24 cellular contexts compared by ENCODE assay signal in the genomic region with DNA sequence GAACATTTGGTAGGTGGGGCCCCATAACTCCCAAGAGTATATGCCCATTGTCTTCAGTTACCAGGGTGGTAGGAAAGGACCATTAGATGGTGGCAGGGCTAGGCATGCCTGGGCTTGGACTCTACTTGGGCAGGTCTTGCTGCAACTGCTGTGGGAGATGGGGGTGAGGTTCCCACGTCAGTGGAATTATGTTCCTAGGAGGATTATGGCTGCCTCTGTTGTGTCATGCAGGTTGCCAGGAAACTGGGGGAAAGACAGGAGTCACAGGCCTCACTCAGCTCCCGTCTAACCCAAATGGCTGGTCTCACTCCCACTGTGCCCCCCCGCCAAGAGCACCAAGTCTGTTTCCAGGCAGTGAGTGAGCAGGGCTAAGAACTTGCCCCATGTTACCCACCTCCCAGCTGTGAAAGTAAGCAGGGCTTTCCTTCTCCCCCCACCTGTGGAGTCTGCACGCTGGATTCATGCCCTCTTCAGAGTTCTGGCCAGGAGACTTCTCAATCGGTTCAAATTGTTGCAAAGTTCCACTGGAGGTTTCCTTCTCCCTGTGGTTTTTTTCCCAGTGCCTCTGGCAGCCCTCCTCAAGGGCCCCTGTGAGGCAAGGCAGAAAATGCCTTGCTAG.
DNase-seq lines count a peak whose midpoint lies in the region; ATAC-seq and TF ChIP-seq lines count a peak whose summit lies in the region.
"Had no signal": no experiment of that assay in that cellular context is flagged by ENCODE, and none has a peak within 500 bp of the region (broad histone marks: within the 10 kb centered on the region; RNA-seq: fewer than 3 reads in every experiment).

No MANE protein-coding gene starts in this region.

- CTCF ChIA-PET in activated naive CD4-positive, alpha-beta T cell treated with anti-CD3 and anti-CD28 coated beads, Interleukin-2, amount 10 ng/mL, durations not matched to agents 7 days and 5 days (lab: Charles Lee): no interaction called here

- peaks cover 7% of the 10 kb centered on the region for H3K4me1 Mint-ChIP-seq in activated naive CD4-positive, alpha-beta T cell treated with anti-CD3 and anti-CD28 coated beads, Interleukin-2, amount 10 ng/mL, durations not matched to agents 7 days and 5 days
- H3K4me1 Mint-ChIP-seq in chondrocyte (ENCODE audit: low read depth): no peaks in the 10 kb centered on the region
- no peaks in the 10 kb centered on the region for H3K4me1 Mint-ChIP-seq in activated naive CD8-positive, alpha-beta T cell treated with anti-CD3 and anti-CD28 coated beads, Interleukin-2, amount 50 U/mL, for 24 hours
- H3K4me1 Mint-ChIP-seq: CD14-positive monocyte had no signal

- no peak for ATAC-seq in upper lobe of right lung
- no peak for ATAC-seq in activated naive CD8-positive, alpha-beta T cell treated with anti-CD3 and anti-CD28 coated beads, Interleukin-2, amount 50 U/mL, for 24 hours
- ATAC-seq in GM21529 (IDR thresholded peaks at IDR 0.05; ENCODE audit: unreplicated experiment): no peak
- ATAC-seq: HCT116 had no signal

- intact Hi-C loops in upper lobe of right lung (cut with DNase I): no loop called here

- no peaks in the 10 kb centered on the region for H3K36me3 ChIP-seq in upper lobe of right lung
- H3K36me3 ChIP-seq: BE2C had no signal

- H3K36me3 Mint-ChIP-seq in activated naive CD4-positive, alpha-beta T cell treated with anti-CD3 and anti-CD28 coated beads, Interleukin-2, amount 10 ng/mL, durations not matched to agents 7 days and 5 days: peaks cover 16% of the 10 kb centered on the region
- H3K36me3 Mint-ChIP-seq in chondrocyte (ENCODE audit: low read depth): peaks cover 11% of the 10 kb centered on the region
- H3K36me3 Mint-ChIP-seq in activated naive CD8-positive, alpha-beta T cell treated with anti-CD3 and anti-CD28 coated beads, Interleukin-2, amount 50 U/mL, for 24 hours (ENCODE audit: low read depth): peaks cover 32% of the 10 kb centered on the region

- H3K4me3 ChIP-seq in upper lobe of right lung: no peak overlapping the region
- H3K4me3 ChIP-seq: PC-9 had no signal

- H3K4me3 Mint-ChIP-seq in activated naive CD4-positive, alpha-beta T cell treated with anti-CD3 and anti-CD28 coated beads, Interleukin-2, amount 10 ng/mL, durations not matched to agents 7 days and 5 days: no peak overlapping the region
- H3K4me3 Mint-ChIP-seq in chondrocyte (ENCODE audit: unreplicated experiment): no peak overlapping the region
- no peak overlapping the region for H3K4me3 Mint-ChIP-seq in activated naive CD8-positive, alpha-beta T cell treated with anti-CD3 and anti-CD28 coated beads, Interleukin-2, amount 50 U/mL, for 24 hours
- H3K4me3 Mint-ChIP-seq: CD14-positive monocyte; CD8-positive, alpha-beta memory T cell had no signal

- no peaks in the 10 kb centered on the region for H3K4me1 ChIP-seq in upper lobe of right lung
- H3K4me1 ChIP-seq: BE2C had no signal

- TF ChIP-seq CTCF in chondrocyte (IDR thresholded peaks at IDR 0.05) (no peak), upper lobe of right lung (IDR thresholded peaks at IDR 0.05) (no peak)

- H3K27ac Mint-ChIP-seq in activated naive CD4-positive, alpha-beta T cell treated with anti-CD3 and anti-CD28 coated beads, Interleukin-2, amount 10 ng/mL, durations not matched to agents 7 days and 5 days: peak overlapping the region; percentile 47
- no peak overlapping the region for H3K27ac Mint-ChIP-seq in chondrocyte (ENCODE audit: unreplicated experiment)
- no peak overlapping the region for H3K27ac Mint-ChIP-seq in activated naive CD8-positive, alpha-beta T cell treated with anti-CD3 and anti-CD28 coated beads, Interleukin-2, amount 50 U/mL, for 24 hours
- H3K27ac Mint-ChIP-seq: CD14-positive monocyte had no signal

- no peak for DNase-seq in activated naive CD4-positive, alpha-beta T cell treated with anti-CD3 and anti-CD28 coated beads, Interleukin-2, amount 10 ng/mL, durations not matched to agents 7 days and 5 days
- no peak for DNase-seq in activated naive CD4-positive, alpha-beta T cell treated with Interleukin-2 at 50 U/mL for 16 hours
- DNase-seq in NCI-H2171 (lab: John Stamatoyannopoulos, UW) (peak; percentile 27), chondrocyte (ENCODE audit: low spot score) (peak; percentile 29), upper lobe of right lung (peak; percentile 40)
- DNase-seq in activated naive CD8-positive, alpha-beta T cell treated with anti-CD3 and anti-CD28 coated beads, Interleukin-2, amount 50 U/mL, for 24 hours: no peak
- DNase-seq: ACHN; BE2C; CD8-positive, alpha-beta memory T cell; DMS 273 treated with DMSO at 0.1 percent for 48 hours; DMS79; GF-D8; NCI-H1092; NCI-H1417 treated with DMSO at 0.1 percent for 48 hours; NCI-H187; NCI-H2081 treated with DMSO at 0.1 percent for 48 hours; NCI-H446 treated with DMSO at 0.1 percent for 48 hours; NCI-H526; PC-9; SHP77 treated with DMSO at 0.1 percent for 48 hours had no signal

- no peaks in the 10 kb centered on the region for H3K27me3 Mint-ChIP-seq in activated naive CD4-positive, alpha-beta T cell treated with anti-CD3 and anti-CD28 coated beads, Interleukin-2, amount 10 ng/mL, durations not matched to agents 7 days and 5 days
- H3K27me3 Mint-ChIP-seq in chondrocyte (ENCODE audit: low read depth): no peaks in the 10 kb centered on the region
- no peaks in the 10 kb centered on the region for H3K27me3 Mint-ChIP-seq in activated naive CD8-positive, alpha-beta T cell treated with anti-CD3 and anti-CD28 coated beads, Interleukin-2, amount 50 U/mL, for 24 hours
- H3K27me3 Mint-ChIP-seq: CD8-positive, alpha-beta memory T cell had no signal

- peaks cover 6% of the 10 kb centered on the region for H3K9me3 ChIP-seq in upper lobe of right lung
- H3K9me3 ChIP-seq: BE2C had no signal

- H3K27ac ChIP-seq in upper lobe of right lung: no peak overlapping the region
- H3K27ac ChIP-seq: 22Rv1, PC-9 had no signal

- H3K27me3 ChIP-seq in upper lobe of right lung: no peaks in the 10 kb centered on the region
- H3K27me3 ChIP-seq: BE2C had no signal

- peaks cover 26% of the 10 kb centered on the region for H3K9me3 Mint-ChIP-seq in activated naive CD4-positive, alpha-beta T cell treated with anti-CD3 and anti-CD28 coated beads, Interleukin-2, amount 10 ng/mL, durations not matched to agents 7 days and 5 days
- H3K9me3 Mint-ChIP-seq in chondrocyte (ENCODE audit: low read depth): peaks cover 31% of the 10 kb centered on the region
- peaks cover 36% of the 10 kb centered on the region for H3K9me3 Mint-ChIP-seq in activated naive CD8-positive, alpha-beta T cell treated with anti-CD3 and anti-CD28 coated beads, Interleukin-2, amount 50 U/mL, for 24 hours

Comparison
In these comparisons a context has a peak if more than half of its experiments do, and no peak if none do; other contexts are left out.
1. DNase-seq: peak in NCI-H2171 (single experiment), chondrocyte (single experiment) and upper lobe of right lung (single experiment); none in activated naive CD4-positive, alpha-beta T cell treated with anti-CD3 and anti-CD28 coated beads, Interleukin-2, amount 10 ng/mL, durations not matched to agents 7 days and 5 days (single experiment), activated naive CD4-positive, alpha-beta T cell treated with Interleukin-2 at 50 U/mL for 16 hours (single experiment) and activated naive CD8-positive, alpha-beta T cell treated with anti-CD3 and anti-CD28 coated beads, Interleukin-2, amount 50 U/mL, for 24 hours (single experiment).